ENCODE assay signal across 1 cellular context in the genomic region with DNA sequence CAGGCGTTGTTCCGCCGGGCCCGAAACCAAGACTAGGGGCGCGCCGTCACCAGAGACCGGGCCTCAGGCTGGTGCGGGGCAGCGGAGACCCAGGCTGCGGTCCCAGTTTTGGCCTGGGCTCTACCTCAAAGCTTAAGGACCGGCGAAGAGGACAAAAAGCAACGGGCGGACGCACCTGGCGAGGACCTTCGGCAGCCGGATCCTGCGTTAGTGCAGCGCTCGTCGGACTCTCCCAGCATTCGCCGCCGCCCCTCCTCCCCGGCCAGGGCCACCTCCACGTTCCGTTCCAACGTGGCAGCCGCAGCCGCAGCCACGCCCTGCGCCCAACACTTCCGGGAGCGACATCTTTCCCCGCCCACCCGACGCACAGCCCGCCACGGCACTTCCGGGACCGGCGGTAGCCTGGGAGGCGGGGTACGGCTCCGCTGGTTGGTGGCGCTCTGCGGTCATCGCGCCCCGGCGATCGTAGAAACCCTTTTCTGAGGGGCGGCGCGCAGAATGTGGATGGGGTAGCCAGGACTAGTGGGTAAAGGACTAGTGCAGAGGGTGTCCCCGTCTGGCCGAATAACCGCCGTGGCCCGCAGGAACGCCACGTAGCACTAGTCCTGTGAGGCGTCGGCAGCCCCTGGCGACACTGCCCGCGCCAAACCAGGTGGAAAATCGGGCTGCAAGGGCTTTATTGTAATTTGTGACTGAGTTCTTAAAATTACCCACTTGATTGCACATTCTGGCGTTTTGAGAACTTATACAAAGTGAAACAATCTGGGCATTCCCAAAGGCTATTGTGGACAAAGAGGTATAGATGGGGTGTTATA.
TF ChIP-seq lines count a peak whose summit lies in the region.

A gene with protein sequence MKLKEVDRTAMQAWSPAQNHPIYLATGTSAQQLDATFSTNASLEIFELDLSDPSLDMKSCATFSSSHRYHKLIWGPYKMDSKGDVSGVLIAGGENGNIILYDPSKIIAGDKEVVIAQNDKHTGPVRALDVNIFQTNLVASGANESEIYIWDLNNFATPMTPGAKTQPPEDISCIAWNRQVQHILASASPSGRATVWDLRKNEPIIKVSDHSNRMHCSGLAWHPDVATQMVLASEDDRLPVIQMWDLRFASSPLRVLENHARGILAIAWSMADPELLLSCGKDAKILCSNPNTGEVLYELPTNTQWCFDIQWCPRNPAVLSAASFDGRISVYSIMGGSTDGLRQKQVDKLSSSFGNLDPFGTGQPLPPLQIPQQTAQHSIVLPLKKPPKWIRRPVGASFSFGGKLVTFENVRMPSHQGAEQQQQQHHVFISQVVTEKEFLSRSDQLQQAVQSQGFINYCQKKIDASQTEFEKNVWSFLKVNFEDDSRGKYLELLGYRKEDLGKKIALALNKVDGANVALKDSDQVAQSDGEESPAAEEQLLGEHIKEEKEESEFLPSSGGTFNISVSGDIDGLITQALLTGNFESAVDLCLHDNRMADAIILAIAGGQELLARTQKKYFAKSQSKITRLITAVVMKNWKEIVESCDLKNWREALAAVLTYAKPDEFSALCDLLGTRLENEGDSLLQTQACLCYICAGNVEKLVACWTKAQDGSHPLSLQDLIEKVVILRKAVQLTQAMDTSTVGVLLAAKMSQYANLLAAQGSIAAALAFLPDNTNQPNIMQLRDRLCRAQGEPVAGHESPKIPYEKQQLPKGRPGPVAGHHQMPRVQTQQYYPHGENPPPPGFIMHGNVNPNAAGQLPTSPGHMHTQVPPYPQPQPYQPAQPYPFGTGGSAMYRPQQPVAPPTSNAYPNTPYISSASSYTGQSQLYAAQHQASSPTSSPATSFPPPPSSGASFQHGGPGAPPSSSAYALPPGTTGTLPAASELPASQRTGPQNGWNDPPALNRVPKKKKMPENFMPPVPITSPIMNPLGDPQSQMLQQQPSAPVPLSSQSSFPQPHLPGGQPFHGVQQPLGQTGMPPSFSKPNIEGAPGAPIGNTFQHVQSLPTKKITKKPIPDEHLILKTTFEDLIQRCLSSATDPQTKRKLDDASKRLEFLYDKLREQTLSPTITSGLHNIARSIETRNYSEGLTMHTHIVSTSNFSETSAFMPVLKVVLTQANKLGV (minus strand): TSS at position 241 of the 815 bp plus-strand sequence. CDS start 9,217 bp downstream, outside the sequence.

TF ChIP-seq in HepG2, 621 proteins besides CTCF, POLR2A, EP300 and RAD21 (continued from another document and continues in another):
- TF ChIP-seq, protein P1, sequence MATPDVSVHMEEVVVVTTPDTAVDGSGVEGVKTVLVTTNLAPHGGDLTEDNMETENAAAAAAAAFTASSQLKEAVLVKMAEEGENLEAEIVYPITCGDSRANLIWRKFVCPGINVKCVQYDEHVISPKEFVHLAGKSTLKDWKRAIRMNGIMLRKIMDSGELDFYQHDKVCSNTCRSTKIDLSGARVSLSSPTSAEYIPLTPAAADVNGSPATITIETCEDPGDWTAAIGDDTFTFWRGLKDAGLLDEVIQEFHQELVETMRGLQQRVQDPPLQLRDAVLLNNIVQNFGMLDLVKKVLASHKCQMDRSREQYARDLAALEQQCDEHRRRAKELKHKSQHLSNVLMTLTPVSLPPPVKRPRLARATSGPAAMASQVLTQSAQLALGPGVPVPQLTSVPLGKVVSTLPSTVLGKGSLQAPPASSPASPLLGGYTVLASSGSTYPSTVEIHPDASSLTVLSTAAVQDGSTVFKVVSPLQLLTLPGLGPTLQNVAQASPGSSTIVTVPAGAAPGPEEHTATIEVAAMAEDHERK (CRISPR knock-in tag; IDR thresholded peaks at IDR 0.05; ENCODE audit: low read depth) = peak; percentile 94
- peak; percentile 97 for TF ChIP-seq ZNF816 (CRISPR knock-in tag; IDR thresholded peaks at IDR 0.05; ENCODE audit: borderline replicate concordance)
- TF ChIP-seq ZNF432 (CRISPR knock-in tag; IDR thresholded peaks at IDR 0.05; ENCODE audit: borderline replicate concordance) = no peak
- TF ChIP-seq ZNF878 (CRISPR knock-in tag; IDR thresholded peaks at IDR 0.05) = peak; percentile 84; the same call in 1 of the 2 replicates
- peak; percentile 89 for TF ChIP-seq POLR2AphosphoS5 (IDR thresholded peaks at IDR 0.05; ENCODE audit: low read depth, low read length)
- peak; percentile 87 for TF ChIP-seq SNAPC2 (CRISPR knock-in tag; IDR thresholded peaks at IDR 0.05)
- no peak for TF ChIP-seq ZNF101 (CRISPR knock-in tag; IDR thresholded peaks at IDR 0.05; ENCODE audit: borderline replicate concordance, low read depth)
- TF ChIP-seq PAX8 (CRISPR knock-in tag; IDR thresholded peaks at IDR 0.05; ENCODE audit: borderline replicate concordance) = no peak
- no peak for TF ChIP-seq ZNF703 (CRISPR knock-in tag; IDR thresholded peaks at IDR 0.05; ENCODE audit: borderline replicate concordance)
- TF ChIP-seq THAP11 (CRISPR knock-in tag; IDR thresholded peaks at IDR 0.05) = peak; percentile 91
- TF ChIP-seq IKZF1 (IDR thresholded peaks at IDR 0.05) = no peak
- no peak for TF ChIP-seq ZNF260 (CRISPR knock-in tag; IDR thresholded peaks at IDR 0.05; ENCODE audit: borderline replicate concordance, low read depth)
- TF ChIP-seq, protein P2, sequence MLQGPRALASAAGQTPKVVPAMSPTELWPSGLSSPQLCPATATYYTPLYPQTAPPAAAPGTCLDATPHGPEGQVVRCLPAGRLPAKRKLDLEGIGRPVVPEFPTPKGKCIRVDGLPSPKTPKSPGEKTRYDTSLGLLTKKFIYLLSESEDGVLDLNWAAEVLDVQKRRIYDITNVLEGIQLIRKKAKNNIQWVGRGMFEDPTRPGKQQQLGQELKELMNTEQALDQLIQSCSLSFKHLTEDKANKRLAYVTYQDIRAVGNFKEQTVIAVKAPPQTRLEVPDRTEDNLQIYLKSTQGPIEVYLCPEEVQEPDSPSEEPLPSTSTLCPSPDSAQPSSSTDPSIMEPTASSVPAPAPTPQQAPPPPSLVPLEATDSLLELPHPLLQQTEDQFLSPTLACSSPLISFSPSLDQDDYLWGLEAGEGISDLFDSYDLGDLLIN (CRISPR knock-in tag; IDR thresholded peaks at IDR 0.05; ENCODE audit: borderline replicate concordance) = 0 out of 2 replicates have a peak, but pooled peaks have one; percentile 44
- TF ChIP-seq ZNF33B (CRISPR knock-in tag; IDR thresholded peaks at IDR 0.05) = peak; percentile 74; the same call in 1 of the 2 replicates
- TF ChIP-seq ZNF550 (CRISPR knock-in tag; IDR thresholded peaks at IDR 0.05; ENCODE audit: borderline replicate concordance) = no peak; the same call in 1 of the 2 replicates
- TF ChIP-seq ARID2 (CRISPR knock-in tag; IDR thresholded peaks at IDR 0.05; ENCODE audit: borderline replicate concordance) = peak; percentile 95
- TF ChIP-seq, protein P3, sequence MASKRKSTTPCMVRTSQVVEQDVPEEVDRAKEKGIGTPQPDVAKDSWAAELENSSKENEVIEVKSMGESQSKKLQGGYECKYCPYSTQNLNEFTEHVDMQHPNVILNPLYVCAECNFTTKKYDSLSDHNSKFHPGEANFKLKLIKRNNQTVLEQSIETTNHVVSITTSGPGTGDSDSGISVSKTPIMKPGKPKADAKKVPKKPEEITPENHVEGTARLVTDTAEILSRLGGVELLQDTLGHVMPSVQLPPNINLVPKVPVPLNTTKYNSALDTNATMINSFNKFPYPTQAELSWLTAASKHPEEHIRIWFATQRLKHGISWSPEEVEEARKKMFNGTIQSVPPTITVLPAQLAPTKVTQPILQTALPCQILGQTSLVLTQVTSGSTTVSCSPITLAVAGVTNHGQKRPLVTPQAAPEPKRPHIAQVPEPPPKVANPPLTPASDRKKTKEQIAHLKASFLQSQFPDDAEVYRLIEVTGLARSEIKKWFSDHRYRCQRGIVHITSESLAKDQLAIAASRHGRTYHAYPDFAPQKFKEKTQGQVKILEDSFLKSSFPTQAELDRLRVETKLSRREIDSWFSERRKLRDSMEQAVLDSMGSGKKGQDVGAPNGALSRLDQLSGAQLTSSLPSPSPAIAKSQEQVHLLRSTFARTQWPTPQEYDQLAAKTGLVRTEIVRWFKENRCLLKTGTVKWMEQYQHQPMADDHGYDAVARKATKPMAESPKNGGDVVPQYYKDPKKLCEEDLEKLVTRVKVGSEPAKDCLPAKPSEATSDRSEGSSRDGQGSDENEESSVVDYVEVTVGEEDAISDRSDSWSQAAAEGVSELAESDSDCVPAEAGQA (IDR thresholded peaks at IDR 0.05; ENCODE audit: low read depth) = peak; percentile 87
- TF ChIP-seq, protein P3 (CRISPR knock-in tag; IDR thresholded peaks at IDR 0.05; ENCODE audit: borderline replicate concordance) = 0 out of 2 replicates have a peak, but pooled peaks have one; percentile 26
- TF ChIP-seq ZNF724P (CRISPR knock-in tag; IDR thresholded peaks at IDR 0.05; ENCODE audit: borderline replicate concordance) = no peak
- TF ChIP-seq CCDC6 (CRISPR knock-in tag; IDR thresholded peaks at IDR 0.05) = peak; percentile 75
- TF ChIP-seq ARHGAP35 (CRISPR knock-in tag; IDR thresholded peaks at IDR 0.05; ENCODE audit: borderline replicate concordance) = no peak
- TF ChIP-seq, protein P4, sequence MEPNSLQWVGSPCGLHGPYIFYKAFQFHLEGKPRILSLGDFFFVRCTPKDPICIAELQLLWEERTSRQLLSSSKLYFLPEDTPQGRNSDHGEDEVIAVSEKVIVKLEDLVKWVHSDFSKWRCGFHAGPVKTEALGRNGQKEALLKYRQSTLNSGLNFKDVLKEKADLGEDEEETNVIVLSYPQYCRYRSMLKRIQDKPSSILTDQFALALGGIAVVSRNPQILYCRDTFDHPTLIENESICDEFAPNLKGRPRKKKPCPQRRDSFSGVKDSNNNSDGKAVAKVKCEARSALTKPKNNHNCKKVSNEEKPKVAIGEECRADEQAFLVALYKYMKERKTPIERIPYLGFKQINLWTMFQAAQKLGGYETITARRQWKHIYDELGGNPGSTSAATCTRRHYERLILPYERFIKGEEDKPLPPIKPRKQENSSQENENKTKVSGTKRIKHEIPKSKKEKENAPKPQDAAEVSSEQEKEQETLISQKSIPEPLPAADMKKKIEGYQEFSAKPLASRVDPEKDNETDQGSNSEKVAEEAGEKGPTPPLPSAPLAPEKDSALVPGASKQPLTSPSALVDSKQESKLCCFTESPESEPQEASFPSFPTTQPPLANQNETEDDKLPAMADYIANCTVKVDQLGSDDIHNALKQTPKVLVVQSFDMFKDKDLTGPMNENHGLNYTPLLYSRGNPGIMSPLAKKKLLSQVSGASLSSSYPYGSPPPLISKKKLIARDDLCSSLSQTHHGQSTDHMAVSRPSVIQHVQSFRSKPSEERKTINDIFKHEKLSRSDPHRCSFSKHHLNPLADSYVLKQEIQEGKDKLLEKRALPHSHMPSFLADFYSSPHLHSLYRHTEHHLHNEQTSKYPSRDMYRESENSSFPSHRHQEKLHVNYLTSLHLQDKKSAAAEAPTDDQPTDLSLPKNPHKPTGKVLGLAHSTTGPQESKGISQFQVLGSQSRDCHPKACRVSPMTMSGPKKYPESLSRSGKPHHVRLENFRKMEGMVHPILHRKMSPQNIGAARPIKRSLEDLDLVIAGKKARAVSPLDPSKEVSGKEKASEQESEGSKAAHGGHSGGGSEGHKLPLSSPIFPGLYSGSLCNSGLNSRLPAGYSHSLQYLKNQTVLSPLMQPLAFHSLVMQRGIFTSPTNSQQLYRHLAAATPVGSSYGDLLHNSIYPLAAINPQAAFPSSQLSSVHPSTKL (CRISPR knock-in tag; IDR thresholded peaks at IDR 0.05) = peak; percentile 70
- TF ChIP-seq MTF2 (CRISPR knock-in tag; IDR thresholded peaks at IDR 0.05; ENCODE audit: borderline replicate concordance) = peak; percentile 81
- TF ChIP-seq, protein P5, sequence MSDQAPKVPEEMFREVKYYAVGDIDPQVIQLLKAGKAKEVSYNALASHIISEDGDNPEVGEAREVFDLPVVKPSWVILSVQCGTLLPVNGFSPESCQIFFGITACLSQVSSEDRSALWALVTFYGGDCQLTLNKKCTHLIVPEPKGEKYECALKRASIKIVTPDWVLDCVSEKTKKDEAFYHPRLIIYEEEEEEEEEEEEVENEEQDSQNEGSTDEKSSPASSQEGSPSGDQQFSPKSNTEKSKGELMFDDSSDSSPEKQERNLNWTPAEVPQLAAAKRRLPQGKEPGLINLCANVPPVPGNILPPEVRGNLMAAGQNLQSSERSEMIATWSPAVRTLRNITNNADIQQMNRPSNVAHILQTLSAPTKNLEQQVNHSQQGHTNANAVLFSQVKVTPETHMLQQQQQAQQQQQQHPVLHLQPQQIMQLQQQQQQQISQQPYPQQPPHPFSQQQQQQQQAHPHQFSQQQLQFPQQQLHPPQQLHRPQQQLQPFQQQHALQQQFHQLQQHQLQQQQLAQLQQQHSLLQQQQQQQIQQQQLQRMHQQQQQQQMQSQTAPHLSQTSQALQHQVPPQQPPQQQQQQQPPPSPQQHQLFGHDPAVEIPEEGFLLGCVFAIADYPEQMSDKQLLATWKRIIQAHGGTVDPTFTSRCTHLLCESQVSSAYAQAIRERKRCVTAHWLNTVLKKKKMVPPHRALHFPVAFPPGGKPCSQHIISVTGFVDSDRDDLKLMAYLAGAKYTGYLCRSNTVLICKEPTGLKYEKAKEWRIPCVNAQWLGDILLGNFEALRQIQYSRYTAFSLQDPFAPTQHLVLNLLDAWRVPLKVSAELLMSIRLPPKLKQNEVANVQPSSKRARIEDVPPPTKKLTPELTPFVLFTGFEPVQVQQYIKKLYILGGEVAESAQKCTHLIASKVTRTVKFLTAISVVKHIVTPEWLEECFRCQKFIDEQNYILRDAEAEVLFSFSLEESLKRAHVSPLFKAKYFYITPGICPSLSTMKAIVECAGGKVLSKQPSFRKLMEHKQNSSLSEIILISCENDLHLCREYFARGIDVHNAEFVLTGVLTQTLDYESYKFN (CRISPR knock-in tag; conservative IDR thresholded peaks at IDR 0.05) = peak; percentile 69
- TF ChIP-seq, protein P6, sequence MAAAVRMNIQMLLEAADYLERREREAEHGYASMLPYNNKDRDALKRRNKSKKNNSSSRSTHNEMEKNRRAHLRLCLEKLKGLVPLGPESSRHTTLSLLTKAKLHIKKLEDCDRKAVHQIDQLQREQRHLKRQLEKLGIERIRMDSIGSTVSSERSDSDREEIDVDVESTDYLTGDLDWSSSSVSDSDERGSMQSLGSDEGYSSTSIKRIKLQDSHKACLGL (CRISPR knock-in tag; IDR thresholded peaks at IDR 0.05) = peak; percentile 77
